8 cellular contexts compared by ENCODE assay signal in genomic region chr22:35299217-35299716, GRCh38. TPM values are rescaled to one million over a fixed set of nuclear protein-coding genes. Genes with fewer than 3 reads are reported as not detected.
DNase-seq lines count a peak whose midpoint lies in the region; ATAC-seq and TF ChIP-seq lines count a peak whose summit lies in the region.

No MANE protein-coding gene starts in this region.

- H3K27me3 ChIP-seq in effector memory CD4-positive, alpha-beta T cell (replicated peaks; ENCODE audit: control insufficient read depth, insufficient read depth, low read length, poor library complexity, severe bottlenecking) = no peaks in the 10 kb centered on the region

- H3K4me3 Mint-ChIP-seq in HFFc6 = peak overlapping the region; percentile 92
- H3K4me3 Mint-ChIP-seq in naive B cell = peak overlapping the region; percentile 93 to 99 (median 96)

- peak; percentile 28 for DNase-seq in NCI-H1694 (lab: John Stamatoyannopoulos, UW)
- DNase-seq in NCI-H1694 treated with DMSO at 0.1 percent for 48 hours (lab: John Stamatoyannopoulos, UW) = no peak
- DNase-seq in HFFc6 = no peak
- peak; percentile 19 for DNase-seq in RKO (ENCODE audit: low spot score)
- no peak for DNase-seq in effector memory CD4-positive, alpha-beta T cell
- DNase-seq in naive B cell = no peak
- DNase-seq in T-helper 9 cell = no peak

- 0 out of 2 replicates have a peak, but pooled peaks have one; percentile 12 for TF ChIP-seq CTCF in HFFc6 (IDR thresholded peaks at IDR 0.05)

- H3K9me3 Mint-ChIP-seq in HFFc6 (no peaks in the 10 kb centered on the region), naive B cell (no peaks in the 10 kb centered on the region)

- peaks cover 16% of the 10 kb centered on the region for H3K4me1 ChIP-seq in effector memory CD4-positive, alpha-beta T cell (ENCODE audit: control insufficient read depth, insufficient read depth, low read length, poor library complexity, severe bottlenecking)

- H3K27ac ChIP-seq in effector memory CD4-positive, alpha-beta T cell (ENCODE audit: insufficient read depth, low read length, poor library complexity, severe bottlenecking) = peak overlapping the region; percentile 97

- peak; percentile 19 to 24 for ATAC-seq in naive B cell (ENCODE audit: low read depth in 2 of 2)
- ATAC-seq in HG03097 (IDR thresholded peaks at IDR 0.05; ENCODE audit: low FRiP score, unreplicated experiment) = no peak

- H3K27me3 Mint-ChIP-seq in HFFc6 (ENCODE audit: insufficient read depth) (peaks cover 2% of the 10 kb centered on the region), naive B cell (no peaks in the 10 kb centered on the region)

- H3K36me3 ChIP-seq in effector memory CD4-positive, alpha-beta T cell (ENCODE audit: control insufficient read depth, insufficient read depth, low read length) = no peaks in the 10 kb centered on the region

- H3K9me3 ChIP-seq in effector memory CD4-positive, alpha-beta T cell (ENCODE audit: control insufficient read depth, low read length) = no peaks in the 10 kb centered on the region

- peaks cover 29% of the 10 kb centered on the region for H3K4me1 Mint-ChIP-seq in HFFc6 (ENCODE audit: low read depth)
- H3K4me1 Mint-ChIP-seq in naive B cell = peaks cover 7 to 34% (median 17%) of the 10 kb centered on the region in 3 donors

- peak overlapping the region; percentile 96 for H3K4me3 ChIP-seq in effector memory CD4-positive, alpha-beta T cell (ENCODE audit: insufficient read depth, low read depth, low read length, poor library complexity, severe bottlenecking)

- peak overlapping the region; percentile 97 for H3K27ac Mint-ChIP-seq in HFFc6
- H3K27ac Mint-ChIP-seq in naive B cell = peak overlapping the region; percentile 96 to 100 (median 99)

- peaks cover 9% of the 10 kb centered on the region for H3K36me3 Mint-ChIP-seq in HFFc6 (ENCODE audit: low read depth)
- peaks cover 0 to 8% of the 10 kb centered on the region in 2 donors for H3K36me3 Mint-ChIP-seq in naive B cell

RNA-seq across cellular contexts. Expression of gene TOM1, which starts 0.4 kb away (rescaled TPM):
- total RNA-seq in HFFc6 (2021; fragmentation: NEBNext Ultra II Directional; extraction: Animal tissue kit (Norgen Biotek cat#: 25700)) = 10 to 100 TPM; 34.2 to 47.2 (median 44.6) TPM
- polyA plus RNA-seq in naive B cell (ENCODE audit: low read depth in 6 of 6) = 10 to 100 TPM; 15.4 to 24.9 (median 18.8) TPM

RNA-seq across cellular contexts. Expression of gene HMGXB4, which starts 42.0 kb away (rescaled TPM):
- 10 to 100 TPM; 20.2 to 26.0 (median 24.4) TPM for total RNA-seq in HFFc6 (2021; fragmentation: NEBNext Ultra II Directional; extraction: Animal tissue kit (Norgen Biotek cat#: 25700))
- polyA plus RNA-seq in naive B cell (ENCODE audit: low read depth in 6 of 6) = 10 to 100 TPM; 12.1 to 20.9 (median 16.5) TPM

Comparison
In these comparisons a context has a peak if more than half of its experiments do, and no peak if none do; other contexts are left out.
1. DNase-seq: peak in NCI-H1694 (single experiment) and RKO (single experiment); none in NCI-H1694 treated with DMSO at 0.1 percent for 48 hours (single experiment), HFFc6 (single experiment), effector memory CD4-positive, alpha-beta T cell (0 of 3), naive B cell (single experiment) and T-helper 9 cell (single experiment).